ENCODE assay signal across 8 cellular contexts in genomic region chr9:95131023-95131943, GRCh38.
DNase-seq lines count a peak whose midpoint lies in the region; ATAC-seq lines count a peak whose summit lies in the region.

No MANE protein-coding gene starts in this region.

- no peaks in the 10 kb centered on the region for H3K27me3 ChIP-seq in right cardiac atrium (ENCODE audit: control insufficient read depth, insufficient read depth)

- no peaks in the 10 kb centered on the region for H3K9me3 ChIP-seq in right cardiac atrium (ENCODE audit: control insufficient read depth, low read length)

- intact Hi-C loops in right cardiac atrium (cut with DNase I) = loop anchor here in 1 of 4 donors (2.0 to 5.0 kb wide), 2 partner anchors 344 to 450 kb away; no protein-coding TSS in a partner anchor

- no peak overlapping the region for H3K27ac ChIP-seq in right cardiac atrium (ENCODE audit: low read length)

- H3K4me1 ChIP-seq in right cardiac atrium (ENCODE audit: control insufficient read depth, insufficient read depth, low read length) = no peaks in the 10 kb centered on the region

- 34% methylated on average over 7 of the region's 7 CpGs for WGBS in right cardiac atrium

- DNase-seq in EL (peak; percentile 63), M059J (ENCODE audit: low read depth) (peak; percentile 63), SKM-1 (lab: John Stamatoyannopoulos, UW; ENCODE audit: unreplicated experiment) (peak; percentile 4), amniotic epithelial cell (ENCODE audit: low read depth) (peak; percentile 55), right cardiac atrium (peak; percentile 67 to 84 (median 72)), retina (peak; percentile 84)
- DNase-seq in effector CD8-positive, alpha-beta T cell (lab: John Stamatoyannopoulos, UW) = no peak

- ATAC-seq in right cardiac atrium = peak; percentile 47 to 58
- ATAC-seq in GM18861 (IDR thresholded peaks at IDR 0.05; ENCODE audit: unreplicated experiment) = no peak

- H3K4me3 ChIP-seq in right cardiac atrium (ENCODE audit: low read length) = no peak overlapping the region
